In the genomic region with DNA sequence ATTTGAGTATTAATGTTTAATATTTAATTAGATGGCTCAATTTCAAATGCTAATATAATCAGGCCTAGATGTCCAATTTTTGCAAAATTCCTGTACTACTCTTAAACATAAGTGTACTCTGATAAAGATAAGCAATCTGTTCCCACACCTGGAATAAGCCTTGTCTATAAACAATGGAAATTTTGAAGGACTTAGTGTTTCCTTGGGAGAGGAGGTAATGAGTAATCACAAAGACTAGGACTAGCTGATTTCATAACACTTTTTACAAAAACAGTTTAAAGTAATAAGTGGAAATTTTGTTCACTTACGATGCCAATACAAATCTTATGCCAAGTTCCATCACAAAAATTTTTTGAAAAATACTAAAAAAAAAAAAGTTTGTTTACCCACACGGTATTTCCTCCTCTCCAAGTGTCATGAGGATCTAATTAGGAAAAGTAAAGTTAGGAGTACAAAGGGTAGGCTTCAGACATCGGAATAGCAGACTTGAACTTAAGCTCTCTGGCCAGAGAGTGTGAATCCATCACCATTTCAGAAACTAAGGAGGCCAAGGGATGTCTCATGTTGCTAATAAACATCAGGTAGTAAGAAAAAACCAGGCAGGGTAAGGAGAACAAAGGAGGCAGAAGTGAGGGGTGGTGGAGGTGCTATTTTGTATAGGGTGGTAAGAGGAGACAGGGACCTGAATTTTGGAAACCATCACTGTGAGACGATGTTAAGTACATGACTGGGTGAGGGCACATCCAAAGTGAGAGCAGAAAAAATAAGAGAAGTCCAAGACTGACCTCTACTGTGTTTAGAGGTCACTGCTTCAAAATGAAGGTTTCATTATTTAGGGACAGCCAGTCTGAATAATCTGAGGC, we compare ENCODE assay signal across 1 cellular context.
TF ChIP-seq lines count a peak whose summit lies in the region.

No MANE protein-coding gene starts in this region.

TF ChIP-seq in H1, 55 proteins besides CTCF, POLR2A, EP300 and RAD21 (continued from another document):
- TF ChIP-seq CBX5 (IDR thresholded peaks at IDR 0.05; ENCODE audit: low read depth, low read length) (no peak), ZNF274 (IDR thresholded peaks at IDR 0.05; ENCODE audit: borderline replicate concordance, extremely low read depth, low read length) (no peak), GABPA (IDR thresholded peaks at IDR 0.05; ENCODE audit: borderline replicate concordance, insufficient read depth, low read length) (no peak), POLR2AphosphoS5 (IDR thresholded peaks at IDR 0.05; ENCODE audit: low read depth, low read length) (no peak), HDAC6 (IDR thresholded peaks at IDR 0.05; ENCODE audit: low read depth, low read length) (no peak), RXRA (IDR thresholded peaks at IDR 0.05; ENCODE audit: insufficient read depth, low read depth, low read length) (no peak), SP2 (IDR thresholded peaks at IDR 0.05; ENCODE audit: low read length) (no peak), SAP30 (IDR thresholded peaks at IDR 0.05; ENCODE audit: insufficient read depth, insufficient replicate concordance, low read length) (no peak), TAF7 (optimal IDR thresholded peaks at IDR 0.05; ENCODE audit: borderline replicate concordance, low read depth, low read length) (no peak), CHD7 (IDR thresholded peaks at IDR 0.05; ENCODE audit: insufficient replicate concordance, low read length) (no peak), KDM4A (IDR thresholded peaks at IDR 0.05; ENCODE audit: low read depth, low read length, severe bottlenecking) (no peak), HDAC2 (IDR thresholded peaks at IDR 0.05; ENCODE audit: borderline replicate concordance in 1 of 2, low read depth in 2 of 2, low read length in 2 of 2) (no peak), BCL11A (IDR thresholded peaks at IDR 0.05; ENCODE audit: low read depth in 2 of 2, low read length in 2 of 2) (no peak), ASH2L (IDR thresholded peaks at IDR 0.05; ENCODE audit: low read length) (no peak), NANOG (IDR thresholded peaks at IDR 0.05; ENCODE audit: insufficient read depth, low read depth, low read length, poor library complexity, severe bottlenecking) (no peak)
TF ChIP-seq in H1: peak in this region for 0.
